19 cellular contexts compared by ENCODE assay signal in the genomic region with DNA sequence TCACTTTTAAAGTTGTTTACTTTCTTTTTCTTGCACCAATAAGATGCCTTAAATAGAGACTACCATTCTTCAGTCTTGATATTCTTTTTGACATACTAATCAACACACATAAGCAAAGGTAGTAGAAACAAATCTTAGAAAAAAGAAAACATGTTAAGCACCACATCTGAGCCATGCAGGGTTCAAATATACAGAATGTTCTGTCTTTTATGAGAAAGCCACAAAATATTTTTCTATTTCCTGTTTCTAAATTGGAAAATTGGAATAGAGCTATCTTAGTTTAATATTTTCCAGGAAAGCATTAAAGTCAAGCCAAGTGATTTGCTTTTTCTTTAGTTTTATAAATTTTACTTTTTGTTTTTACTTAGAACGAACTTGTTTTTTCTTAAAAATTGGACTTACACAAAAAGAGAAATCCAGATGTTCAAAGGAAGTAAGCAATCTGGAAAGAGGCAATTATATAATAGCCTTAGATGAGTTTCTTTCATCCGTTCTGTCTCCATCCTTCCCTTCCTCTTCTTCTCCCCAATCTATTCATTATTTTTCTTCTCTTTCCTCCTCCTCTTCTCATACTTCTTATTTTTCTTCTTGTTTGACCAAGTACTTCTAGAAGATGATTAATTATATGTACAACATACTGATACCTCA.
"Had no signal": no experiment of that assay in that cellular context is flagged by ENCODE, and none has a peak within 500 bp of the region (broad histone marks: within the 10 kb centered on the region; RNA-seq: fewer than 3 reads in every experiment).

No MANE protein-coding gene starts in this region.

- H3K27me3 ChIP-seq: body of pancreas, cardiac muscle cell, foreskin keratinocyte had no signal

- H3K27ac ChIP-seq: body of pancreas, cardiac muscle cell, foreskin keratinocyte, lower lobe of right lung, SK-N-MC had no signal

- H3K9me3 ChIP-seq: body of pancreas had no signal

- H3K4me3 ChIP-seq: body of pancreas, cardiac muscle cell, lower lobe of right lung, mucosa of descending colon, SK-N-MC had no signal

- H3K36me3 ChIP-seq: cardiac muscle cell, lower lobe of right lung had no signal

- DNase-seq: activated CD4-positive, alpha-beta T cell treated with anti-CD3 and anti-CD28 coated beads for 4 hours; activated CD4-positive, alpha-beta T cell treated with anti-CD3 and anti-CD28 coated beads, Interleukin-2, amount 50 U/mL, for 48 hours; activated CD4-positive, CD25-positive, alpha-beta regulatory T cell; activated effector memory CD4-positive, alpha-beta T cell treated with Interleukin-2 at 50 U/mL for 16 hours; activated naive CD4-positive, alpha-beta T cell treated with anti-CD3 and anti-CD28 coated beads for 36 hours; activated naive CD8-positive, alpha-beta T cell treated with anti-CD3 and anti-CD28 coated beads, Interleukin-2, amount 10 ng/mL, durations not matched to agents 7 days and 5 days; activated T-cell treated with anti-CD3 and anti-CD28 coated beads, Interleukin-2, amount 50 U/mL, for 48 hours; effector CD8-positive, alpha-beta T cell; lower lobe of right lung; mesendoderm; mucosa of descending colon; stimulated activated CD4-positive, alpha-beta T cell treated with anti-CD3 and anti-CD28 coated beads, Interleukin-12 subunit alpha, Interleukin-12 subunit beta, amount 100 ng/mL, for 4 hours; stimulated activated CD4-positive, alpha-beta T cell treated with anti-CD3 and anti-CD28 coated beads, Interleukin-1b, Interleukin-23, amount 100 ng/mL, for 48 hours; SW 1271; T-helper 17 cell had no signal

- H3K4me1 ChIP-seq: body of pancreas, foreskin keratinocyte, lower lobe of right lung had no signal

- ATAC-seq: body of pancreas, lower lobe of right lung, mucosa of descending colon, T-helper 17 cell had no signal
